ENCODE assay signal across 20 cellular contexts in genomic region chr22:44889233-44889878, GRCh38.
DNase-seq lines count a peak whose midpoint lies in the region; ATAC-seq, FAIRE-seq and TF ChIP-seq lines count a peak whose summit lies in the region.
"Had no signal": no experiment of that assay in that cellular context is flagged by ENCODE, and none has a peak within 500 bp of the region (broad histone marks: within the 10 kb centered on the region; RNA-seq: fewer than 3 reads in every experiment).

No MANE protein-coding gene starts in this region.

- POLR2A ChIA-PET in A673 (lab: Charles Lee; ENCODE audit: low non-redundant PET): no interaction called here

- no TSS peak for BruUV-seq in A673 (replicated peaks; lab: Mats Ljungman, UMichigan)

- intact Hi-C loops in A673 (cut with micrococcal nuclease; ENCODE audit: unreplicated experiment): no loop called here
- intact Hi-C loops in kidney (cut with DNase I): no loop called here
- intact Hi-C loops in activated CD4-positive, alpha-beta T cell treated with anti-CD3 and anti-CD28 coated beads, Interleukin-2, amount 10 ng/mL, durations not matched to agents 24 days and 14 days (cut with micrococcal nuclease): no loop called here
- intact Hi-C loops in left colon (cut with DNase I, micrococcal nuclease): no loop called here

- no peaks in the 10 kb centered on the region for H3K9me3 Mint-ChIP-seq in activated CD4-positive, alpha-beta T cell treated with anti-CD3 and anti-CD28 coated beads, Interleukin-2, amount 10 ng/mL, durations not matched to agents 24 days and 14 days
- H3K9me3 Mint-ChIP-seq in stimulated activated naive B cell treated with anti-CD40 and anti-IgM and Interleukin-4, amounts not matched to agents 10 μg/mL and 1 μg/mL and 100 μg/mL, for 72 hours: no peaks in the 10 kb centered on the region
- H3K9me3 Mint-ChIP-seq: activated naive CD4-positive, alpha-beta T cell treated with anti-CD3 and anti-CD28 coated beads, Interleukin-2, amount 50 U/mL, for 72 hours; naive B cell; stimulated activated naive CD8-positive, alpha-beta T cell treated with anti-CD3 and anti-CD28 coated beads, Interleukin-15, Interleukin-2, amounts not matched to agents 100 ng/mL and 50 ng/mL, for 24 hours; T-helper 2 cell treated with Interferon-gamma antibody and Interleukin-4, amounts not matched to agents 5 μg/mL and 100 μg/mL, for 36 hours had no signal

- H3K36me3 ChIP-seq in A673 (ENCODE audit: insufficient read depth, low read length, poor library complexity, severe bottlenecking): no peaks in the 10 kb centered on the region
- H3K36me3 ChIP-seq in kidney (ENCODE audit: control insufficient read depth in 1 of 2, insufficient read depth in 2 of 2, low read length in 2 of 2): no peaks in the 10 kb centered on the region
- H3K36me3 ChIP-seq: prostate gland, vagina had no signal

- FAIRE-seq in kidney (lab: Jason Lieb, UNC): no peak
- FAIRE-seq: H54 had no signal

- no peaks in the 10 kb centered on the region for H3K4me1 ChIP-seq in A673 (ENCODE audit: insufficient read depth, low read length, poor library complexity, severe bottlenecking)
- H3K4me1 ChIP-seq in kidney (ENCODE audit: control insufficient read depth in 1 of 2, insufficient read depth in 1 of 2, low read depth in 1 of 2, low read length in 2 of 2): no peaks in the 10 kb centered on the region
- H3K4me1 ChIP-seq: prostate gland, vagina had no signal

- no peak overlapping the region for H3K27ac ChIP-seq in A673 (ENCODE audit: low read depth, low read length, poor library complexity, severe bottlenecking)
- no peak overlapping the region for H3K27ac ChIP-seq in kidney (ENCODE audit: low read depth in 2 of 2, low read length in 2 of 2)
- H3K27ac ChIP-seq: prostate gland, vagina had no signal

- DNase-seq in A673 (ENCODE audit: low spot score) (peak; percentile 38), EL (peak; percentile 13), NCI-H69 (lab: John Stamatoyannopoulos, UW) (peak; percentile 35), kidney (peak; percentile 45), left colon (no peak)
- no peak for DNase-seq in activated CD4-positive, alpha-beta T cell treated with anti-CD3 and anti-CD28 coated beads, Interleukin-2, amount 10 ng/mL, durations not matched to agents 24 days and 14 days
- DNase-seq in stimulated activated naive B cell treated with anti-CD40 and anti-IgM and Interleukin-4, amounts not matched to agents 10 μg/mL and 1 μg/mL and 100 μg/mL, for 72 hours: no peak
- DNase-seq: activated CD4-positive, alpha-beta T cell treated with anti-CD3 and anti-CD28 coated beads for 48 hours; AML-193; hippocampal formation; naive B cell; NCI-H2029; NCI-H748 treated with DMSO at 0.1 percent for 48 hours had no signal

- H3K4me3 Mint-ChIP-seq in activated CD4-positive, alpha-beta T cell treated with anti-CD3 and anti-CD28 coated beads, Interleukin-2, amount 10 ng/mL, durations not matched to agents 24 days and 14 days: no peak overlapping the region
- H3K4me3 Mint-ChIP-seq in stimulated activated naive B cell treated with anti-CD40 and anti-IgM and Interleukin-4, amounts not matched to agents 10 μg/mL and 1 μg/mL and 100 μg/mL, for 72 hours: no peak overlapping the region
- H3K4me3 Mint-ChIP-seq: naive B cell; stimulated activated naive CD8-positive, alpha-beta T cell treated with anti-CD3 and anti-CD28 coated beads, Interleukin-15, Interleukin-2, amounts not matched to agents 100 ng/mL and 50 ng/mL, for 24 hours; T-helper 2 cell treated with Interferon-gamma antibody and Interleukin-4, amounts not matched to agents 5 μg/mL and 100 μg/mL, for 36 hours had no signal

- no peak overlapping the region for H3K4me3 ChIP-seq in A673 (ENCODE audit: low read depth, low read length, poor library complexity, severe bottlenecking)
- H3K4me3 ChIP-seq in kidney (ENCODE audit: low read length in 2 of 2): no peak overlapping the region
- H3K4me3 ChIP-seq: prostate gland, vagina had no signal

- H3K4me1 Mint-ChIP-seq in activated CD4-positive, alpha-beta T cell treated with anti-CD3 and anti-CD28 coated beads, Interleukin-2, amount 10 ng/mL, durations not matched to agents 24 days and 14 days: no peaks in the 10 kb centered on the region
- H3K4me1 Mint-ChIP-seq in stimulated activated naive B cell treated with anti-CD40 and anti-IgM and Interleukin-4, amounts not matched to agents 10 μg/mL and 1 μg/mL and 100 μg/mL, for 72 hours: no peaks in the 10 kb centered on the region
- H3K4me1 Mint-ChIP-seq: naive B cell had no signal

- TF ChIP-seq CTCF in A673 (conservative IDR thresholded peaks at IDR 0.05; ENCODE audit: low read depth, low read length): no peak
- no peak for TF ChIP-seq CTCF in kidney (IDR thresholded peaks at IDR 0.05; ENCODE audit: borderline replicate concordance, extremely low read depth, insufficient read depth)

- CTCF ChIA-PET in A673 (lab: Charles Lee): no interaction called here

- no peak overlapping the region for H3K27ac Mint-ChIP-seq in activated CD4-positive, alpha-beta T cell treated with anti-CD3 and anti-CD28 coated beads, Interleukin-2, amount 10 ng/mL, durations not matched to agents 24 days and 14 days
- H3K27ac Mint-ChIP-seq in stimulated activated naive B cell treated with anti-CD40 and anti-IgM and Interleukin-4, amounts not matched to agents 10 μg/mL and 1 μg/mL and 100 μg/mL, for 72 hours: no peak overlapping the region
- H3K27ac Mint-ChIP-seq: activated naive CD4-positive, alpha-beta T cell treated with anti-CD3 and anti-CD28 coated beads, Interleukin-2, amount 50 U/mL, for 72 hours; naive B cell; stimulated activated naive CD8-positive, alpha-beta T cell treated with anti-CD3 and anti-CD28 coated beads, Interleukin-15, Interleukin-2, amounts not matched to agents 100 ng/mL and 50 ng/mL, for 24 hours; T-helper 2 cell treated with Interferon-gamma antibody and Interleukin-4, amounts not matched to agents 5 μg/mL and 100 μg/mL, for 36 hours had no signal

- no peaks in the 10 kb centered on the region for H3K36me3 Mint-ChIP-seq in activated CD4-positive, alpha-beta T cell treated with anti-CD3 and anti-CD28 coated beads, Interleukin-2, amount 10 ng/mL, durations not matched to agents 24 days and 14 days (ENCODE audit: low read depth)
- no peaks in the 10 kb centered on the region for H3K36me3 Mint-ChIP-seq in stimulated activated naive B cell treated with anti-CD40 and anti-IgM and Interleukin-4, amounts not matched to agents 10 μg/mL and 1 μg/mL and 100 μg/mL, for 72 hours
- H3K36me3 Mint-ChIP-seq: activated naive CD4-positive, alpha-beta T cell treated with anti-CD3 and anti-CD28 coated beads, Interleukin-2, amount 50 U/mL, for 72 hours; naive B cell had no signal

- no peak overlapping the region for H3K9ac ChIP-seq in kidney (ENCODE audit: low read length in 2 of 2)

- no peak for ATAC-seq in GM18867 (IDR thresholded peaks at IDR 0.05; ENCODE audit: unreplicated experiment)
- no peak for ATAC-seq in stimulated activated naive B cell treated with anti-CD40 and anti-IgM and Interleukin-4, amounts not matched to agents 10 μg/mL and 1 μg/mL and 100 μg/mL, for 72 hours (replicated peaks)
- ATAC-seq in left colon: no peak
- ATAC-seq: activated naive CD4-positive, alpha-beta T cell treated with anti-CD3 and anti-CD28 coated beads, Interleukin-2, amount 50 U/mL, for 72 hours had no signal

- H3K27me3 ChIP-seq in A673 (replicated peaks; ENCODE audit: insufficient read depth, low read depth, low read length, poor library complexity): no peaks in the 10 kb centered on the region
- H3K27me3 ChIP-seq: vagina had no signal

- H3K9me3 ChIP-seq in A673 (ENCODE audit: low read depth, low read length, poor library complexity, severe bottlenecking): no peaks in the 10 kb centered on the region
- H3K9me3 ChIP-seq in kidney (ENCODE audit: control insufficient read depth in 1 of 2, low read length in 2 of 2): no peaks in the 10 kb centered on the region
- H3K9me3 ChIP-seq: prostate gland, vagina had no signal

- H3K27me3 Mint-ChIP-seq in activated CD4-positive, alpha-beta T cell treated with anti-CD3 and anti-CD28 coated beads, Interleukin-2, amount 10 ng/mL, durations not matched to agents 24 days and 14 days: no peaks in the 10 kb centered on the region
- peaks cover 0 to 3% of the 10 kb centered on the region in 2 donors for H3K27me3 Mint-ChIP-seq in stimulated activated naive B cell treated with anti-CD40 and anti-IgM and Interleukin-4, amounts not matched to agents 10 μg/mL and 1 μg/mL and 100 μg/mL, for 72 hours
- H3K27me3 Mint-ChIP-seq: naive B cell; stimulated activated naive CD8-positive, alpha-beta T cell treated with anti-CD3 and anti-CD28 coated beads, Interleukin-15, Interleukin-2, amounts not matched to agents 100 ng/mL and 50 ng/mL, for 24 hours had no signal

Comparison
In these comparisons a context has a peak if more than half of its experiments do, and no peak if none do; other contexts are left out.
1. DNase-seq: peak in A673 (single experiment), EL (single experiment), NCI-H69 (single experiment) and kidney (single experiment); none in activated CD4-positive, alpha-beta T cell treated with anti-CD3 and anti-CD28 coated beads, Interleukin-2, amount 10 ng/mL, durations not matched to agents 24 days and 14 days (single experiment), stimulated activated naive B cell treated with anti-CD40 and anti-IgM and Interleukin-4, amounts not matched to agents 10 μg/mL and 1 μg/mL and 100 μg/mL, for 72 hours (single experiment) and left colon (0 of 2).